ENCODE assay signal across 9 cellular contexts in genomic region chr5:132272341-132273210, GRCh38. TPM values are rescaled to one million over a fixed set of nuclear protein-coding genes. Genes with fewer than 3 reads are reported as not detected.
DNase-seq lines count a peak whose midpoint lies in the region; ATAC-seq and TF ChIP-seq lines count a peak whose summit lies in the region.
"Had no signal": no experiment of that assay in that cellular context is flagged by ENCODE, and none has a peak within 500 bp of the region (broad histone marks: within the 10 kb centered on the region; RNA-seq: fewer than 3 reads in every experiment).

No MANE protein-coding gene starts in this region.

- H4K20me1 ChIP-seq in smooth muscle cell (ENCODE audit: low read depth) = peaks cover 71% of the 10 kb centered on the region

- WGBS in smooth muscle cell (ENCODE audit: low lambda C conversion rate) = 65% methylated on average over 37 of the region's 37 CpGs

- H3K4me2 ChIP-seq in smooth muscle cell = no peak overlapping the region

- peaks cover 8% of the 10 kb centered on the region for H3K4me1 ChIP-seq in smooth muscle cell (ENCODE audit: low read depth)

- no peak overlapping the region for H2AFZ ChIP-seq in smooth muscle cell (ENCODE audit: low read depth)

- H3K4me3 ChIP-seq in Jurkat, Clone E6-1 (ENCODE audit: low read length) = no peak overlapping the region
- H3K4me3 ChIP-seq in smooth muscle cell = no peak overlapping the region

- ATAC-seq in left ventricle myocardium superior (peak; percentile 49), HG02623 (IDR thresholded peaks at IDR 0.05; ENCODE audit: unreplicated experiment) (no peak), GM18858 (IDR thresholded peaks at IDR 0.05; ENCODE audit: unreplicated experiment) (no peak)

- no peaks in the 10 kb centered on the region for H3K36me3 ChIP-seq in smooth muscle cell (ENCODE audit: low read depth)

- TF ChIP-seq CTCF in smooth muscle cell (IDR thresholded peaks at IDR 0.05; ENCODE audit: borderline replicate concordance, insufficient read depth, poor library complexity, severe bottlenecking) = peak; percentile 86

- no peaks in the 10 kb centered on the region for H3K79me2 ChIP-seq in smooth muscle cell (ENCODE audit: low read depth)

- intact Hi-C loops in left ventricle myocardium superior (cut with micrococcal nuclease) = no loop called here

- no peak overlapping the region for H3K9ac ChIP-seq in smooth muscle cell (ENCODE audit: low read depth)

- DNase-seq in COLO668 (lab: John Stamatoyannopoulos, UW; ENCODE audit: unreplicated experiment) (peak; percentile 41), SKM-1 treated with dmso at 0.1 percent for 144 hours (lab: John Stamatoyannopoulos, UW; ENCODE audit: unreplicated experiment) (peak; percentile 73), left ventricle myocardium superior (peak; percentile 68), smooth muscle cell (lab: John Stamatoyannopoulos, UW; ENCODE audit: unreplicated experiment) (peak; percentile 34)
- DNase-seq in Jurkat, Clone E6-1 (ENCODE audit: low read depth, low spot score) = peak; percentile 41
- DNase-seq in activated naive CD4-positive, alpha-beta T cell treated with anti-CD3 and anti-CD28 coated beads, Interleukin-2, amount 50 U/mL, for 16 hours = peak; percentile 70

- peaks cover 6% of the 10 kb centered on the region for H3F3A ChIP-seq in smooth muscle cell (ENCODE audit: low read depth)

- H3K27me3 ChIP-seq in smooth muscle cell (ENCODE audit: low read depth) = no peaks in the 10 kb centered on the region

- no peaks in the 10 kb centered on the region for H3K9me3 ChIP-seq in smooth muscle cell (replicated peaks; ENCODE audit: low read depth)

- H3K27ac ChIP-seq in smooth muscle cell (ENCODE audit: low read depth) = no peak overlapping the region

RNA-seq across cellular contexts. Expression of gene PDLIM4, which starts 15.1 kb away (rescaled TPM):
- polyA plus RNA-seq in Jurkat, Clone E6-1 (2012; ENCODE audit: insufficient read depth, insufficient read length) = not detected
- total RNA-seq in left ventricle myocardium superior (3.8 TPM), smooth muscle cell (77.4 and 93.8 TPM in 2 replicates)
- polyA plus RNA-seq in smooth muscle cell = 275 and 338 TPM in 2 replicates
- polyA plus RNA-seq: IgD-negative memory B cell had no signal

RNA-seq across cellular contexts. Expression of gene SLC22A4, which starts 21.6 kb away (rescaled TPM):
- polyA plus RNA-seq in Jurkat, Clone E6-1 (2012; ENCODE audit: insufficient read depth, insufficient read length) = not detected
- 1.6 TPM for total RNA-seq in left ventricle myocardium superior
- 0.45 and 3.8 TPM in 2 replicates for total RNA-seq in smooth muscle cell
- polyA plus RNA-seq in smooth muscle cell = 1.3 and 3.1 TPM in 2 replicates
- polyA plus RNA-seq: IgD-negative memory B cell had no signal

RNA-seq across cellular contexts. Expression of gene P4HA2, which starts 44.9 kb away (rescaled TPM):
- polyA plus RNA-seq in Jurkat, Clone E6-1 (2012; ENCODE audit: insufficient read depth, insufficient read length) = not detected
- total RNA-seq in left ventricle myocardium superior (78.4 TPM), smooth muscle cell (352 and 482 TPM in 2 replicates)
- polyA plus RNA-seq in smooth muscle cell = 500 and 707 TPM in 2 replicates

Comparison
In these comparisons a context has a peak if more than half of its experiments do, and no peak if none do; other contexts are left out.
1. RNA of gene PDLIM4, which starts 15.1 kb away (total RNA-seq): 77.4 to 93.8 TPM in smooth muscle cell; 3.8 TPM in left ventricle myocardium superior (single experiment); every median in the first group is over 10 times any median in the second.
2. Peak in every context shown above with its lines, with median percentiles within 50 percentile points of each other: DNase-seq.